29 cellular contexts compared by ENCODE assay signal in genomic region chr14:94363171-94363624, GRCh38. TPM values are rescaled to one million over a fixed set of nuclear protein-coding genes. Genes with fewer than 3 reads are reported as not detected.
"Had no signal": no experiment of that assay in that cellular context is flagged by ENCODE, and none has a peak within 500 bp of the region (broad histone marks: within the 10 kb centered on the region; RNA-seq: fewer than 3 reads in every experiment).

No MANE protein-coding gene starts in this region.

- H3K4me3 ChIP-seq: esophagus muscularis mucosa, mucosa of descending colon, smooth muscle cell, tibial nerve had no signal

- H3K9me3 Mint-ChIP-seq: activated CD4-positive, alpha-beta T cell treated with anti-CD3 and anti-CD28 coated beads, Interleukin-2, amount 10 ng/mL, durations not matched to agents 7 days and 5 days; activated CD8-positive, alpha-beta T cell treated with anti-CD3 and anti-CD28 coated beads for 36 hours; activated naive CD4-positive, alpha-beta T cell treated with anti-CD3 and anti-CD28 coated beads, Interleukin-2, amount 50 U/mL, for 72 hours; brain; effector memory CD8-positive, alpha-beta T cell; memory B cell; nephron progenitor cell had no signal

- H3K4me2 ChIP-seq: smooth muscle cell had no signal

- H3K27ac Mint-ChIP-seq: activated CD8-positive, alpha-beta memory T cell treated with anti-CD3 and anti-CD28 coated beads, Interleukin-2, amount 10 ng/mL, durations not matched to agents 7 days and 5 days; activated CD8-positive, alpha-beta T cell treated with anti-CD3 and anti-CD28 coated beads for 36 hours; activated naive CD4-positive, alpha-beta T cell treated with anti-CD3 and anti-CD28 coated beads, Interleukin-2, amount 50 U/mL, for 72 hours; effector memory CD8-positive, alpha-beta T cell; memory B cell had no signal

- H3K36me3 ChIP-seq: esophagus muscularis mucosa, tibial nerve had no signal

- H3K4me1 Mint-ChIP-seq: activated CD4-positive, alpha-beta T cell treated with anti-CD3 and anti-CD28 coated beads, Interleukin-2, amount 10 ng/mL, durations not matched to agents 7 days and 5 days; activated CD8-positive, alpha-beta memory T cell treated with anti-CD3 and anti-CD28 coated beads, Interleukin-2, amount 10 ng/mL, durations not matched to agents 7 days and 5 days; brain; nephron progenitor cell had no signal

- H3K27me3 ChIP-seq: tibial nerve had no signal

- H3K4me3 Mint-ChIP-seq: activated CD4-positive, alpha-beta T cell treated with anti-CD3 and anti-CD28 coated beads, Interleukin-2, amount 10 ng/mL, durations not matched to agents 7 days and 5 days; activated CD8-positive, alpha-beta memory T cell treated with anti-CD3 and anti-CD28 coated beads, Interleukin-2, amount 10 ng/mL, durations not matched to agents 7 days and 5 days; activated CD8-positive, alpha-beta T cell treated with anti-CD3 and anti-CD28 coated beads for 36 hours; brain; effector memory CD8-positive, alpha-beta T cell; memory B cell; nephron progenitor cell had no signal

- H3K4me1 ChIP-seq: esophagus muscularis mucosa, tibial nerve had no signal

- H3K27ac ChIP-seq: esophagus muscularis mucosa, tibial nerve had no signal

- H3K9me3 ChIP-seq: esophagus muscularis mucosa, mucosa of descending colon, tibial nerve had no signal

- ATAC-seq: activated CD8-positive, alpha-beta memory T cell treated with anti-CD3 and anti-CD28 coated beads, Interleukin-2, amount 10 ng/mL, durations not matched to agents 7 days and 5 days; activated CD8-positive, alpha-beta T cell treated with anti-CD3 and anti-CD28 coated beads for 36 hours; activated naive CD4-positive, alpha-beta T cell treated with anti-CD3 and anti-CD28 coated beads, Interleukin-2, amount 50 U/mL, for 72 hours; effector memory CD8-positive, alpha-beta T cell; sciatic nerve had no signal

- DNase-seq: activated CD4-positive, alpha-beta T cell treated with anti-CD3 and anti-CD28 coated beads, Interleukin-2, amount 10 ng/mL, durations not matched to agents 7 days and 5 days; activated CD8-positive, alpha-beta memory T cell treated with anti-CD3 and anti-CD28 coated beads, Interleukin-2, amount 10 ng/mL, durations not matched to agents 7 days and 5 days; activated CD8-positive, alpha-beta T cell treated with anti-CD3 and anti-CD28 coated beads for 36 hours; activated T-cell treated with anti-CD3 and anti-CD28 coated beads for 4 hours; aorta; effector memory CD8-positive, alpha-beta T cell; glutamatergic neuron; hippocampal formation; mucosa of descending colon; nephron progenitor cell; stimulated activated CD4-positive, alpha-beta T cell treated with anti-CD3 and anti-CD28 coated beads, Interleukin-15, amount 100 ng/mL, for 24 hours; stimulated activated naive CD4-positive, alpha-beta T cell treated with Interleukin-2 at 50 U/mL for 16 hours; substantia nigra had no signal

RNA-seq across cellular contexts. Expression of gene SERPINA2, which starts 3.3 kb away (rescaled TPM):
- total RNA-seq: activated CD4-positive, alpha-beta T cell treated with anti-CD3 and anti-CD28 coated beads, Interleukin-2, amount 10 ng/mL, durations not matched to agents 7 days and 5 days; activated CD8-positive, alpha-beta memory T cell treated with anti-CD3 and anti-CD28 coated beads, Interleukin-2, amount 10 ng/mL, durations not matched to agents 7 days and 5 days; activated CD8-positive, alpha-beta T cell treated with anti-CD3 and anti-CD28 coated beads for 36 hours; activated naive CD4-positive, alpha-beta T cell treated with anti-CD3 and anti-CD28 coated beads, Interleukin-2, amount 50 U/mL, for 72 hours; aorta; cardiac septum; chondrocyte; dermis microvascular lymphatic vessel endothelial cell; esophagus muscularis mucosa; frontal cortex; liver; mucosa of descending colon; omental fat pad; sciatic nerve; smooth muscle cell; T-helper 2 cell treated with Interferon-gamma antibody and Interleukin-4, amounts not matched to agents 100 ng/mL and 5 ng/mL, for 36 hours; tibial nerve; urinary bladder had no signal
- polyA plus RNA-seq: adipose tissue, aorta, liver, smooth muscle cell, urinary bladder had no signal

RNA-seq across cellular contexts. Expression of gene SERPINA1, which starts 25.2 kb away (rescaled TPM):
- total RNA-seq: dermis microvascular lymphatic vessel endothelial cell had no signal

RNA-seq across cellular contexts. Expression of gene SERPINA6, which starts 40.1 kb away (rescaled TPM):
- total RNA-seq: activated CD4-positive, alpha-beta T cell treated with anti-CD3 and anti-CD28 coated beads, Interleukin-2, amount 10 ng/mL, durations not matched to agents 7 days and 5 days; activated CD8-positive, alpha-beta memory T cell treated with anti-CD3 and anti-CD28 coated beads, Interleukin-2, amount 10 ng/mL, durations not matched to agents 7 days and 5 days; activated CD8-positive, alpha-beta T cell treated with anti-CD3 and anti-CD28 coated beads for 36 hours; activated naive CD4-positive, alpha-beta T cell treated with anti-CD3 and anti-CD28 coated beads, Interleukin-2, amount 50 U/mL, for 72 hours; aorta; cardiac septum; chondrocyte; dermis microvascular lymphatic vessel endothelial cell; esophagus muscularis mucosa; frontal cortex; sciatic nerve; smooth muscle cell; T-helper 2 cell treated with Interferon-gamma antibody and Interleukin-4, amounts not matched to agents 100 ng/mL and 5 ng/mL, for 36 hours; urinary bladder had no signal
- polyA plus RNA-seq: aorta, smooth muscle cell had no signal
